Comparison of ENCODE assay signal across 17 cellular contexts in genomic region chr13:88736026-88736425, GRCh38.
A peak's percentile ranks its signal among the peaks of the same experiment; 100 is the strongest.
DNase-seq lines count a peak whose midpoint lies in the region; ATAC-seq, FAIRE-seq and TF ChIP-seq lines count a peak whose summit lies in the region.
"Had no signal": no experiment of that assay in that cellular context is flagged by ENCODE, and none has a peak within 500 bp of the region (broad histone marks: within the 10 kb centered on the region; RNA-seq: fewer than 3 reads in every experiment).

No MANE protein-coding gene starts in this region.

- no peaks in the 10 kb centered on the region for H3K9me3 ChIP-seq in OCI-LY3 (ENCODE audit: insufficient read depth, low read length)

- FAIRE-seq in bronchial epithelial cell (lab: Jason Lieb, UNC) = no peak
- FAIRE-seq: GM12891 had no signal

- H3K9ac ChIP-seq in OCI-LY3 (ENCODE audit: low read length) = no peak overlapping the region

- ATAC-seq in HG02798 (IDR thresholded peaks at IDR 0.05; ENCODE audit: poor library complexity, unreplicated experiment) = no peak
- ATAC-seq: HCT116 had no signal

- TF ChIP-seq CTCF in OCI-LY3 (IDR thresholded peaks at IDR 0.05; ENCODE audit: low read depth, low read length) (no peak), bronchial epithelial cell (IDR thresholded peaks at IDR 0.05; ENCODE audit: insufficient read depth, low read length, severe bottlenecking) (no peak)

- H3K4me1 ChIP-seq in OCI-LY3 (ENCODE audit: low read length) = no peaks in the 10 kb centered on the region

- no peak overlapping the region for H3K4me3 ChIP-seq in OCI-LY3 (ENCODE audit: low read length)
- no peak overlapping the region for H3K4me3 ChIP-seq in bronchial epithelial cell (ENCODE audit: low read depth, low read length)

- peak overlapping the region; percentile 49; the same call in 1 of the 2 replicates for H2AFZ ChIP-seq in OCI-LY3 (ENCODE audit: low read depth, low read length)

- no peaks in the 10 kb centered on the region for H4K20me1 ChIP-seq in OCI-LY3 (ENCODE audit: insufficient read depth, low read length)

- H3K27me3 ChIP-seq in OCI-LY3 (ENCODE audit: low read depth, low read length) (no peaks in the 10 kb centered on the region), bronchial epithelial cell (ENCODE audit: control insufficient read depth, insufficient read depth, low read length) (no peaks in the 10 kb centered on the region)

- H3K27ac ChIP-seq in OCI-LY3 (ENCODE audit: low read length) = no peak overlapping the region

- H3K4me2 ChIP-seq in OCI-LY3 (ENCODE audit: low read length) = no peak overlapping the region

- H3K79me2 ChIP-seq in OCI-LY3 (ENCODE audit: low read length) = no peaks in the 10 kb centered on the region

- DNase-seq in HCEC 1CT (peak; percentile 20), bronchial epithelial cell (ENCODE audit: low read depth) (peak; percentile 13), T-helper 9 cell (no peak)
- no peak for DNase-seq in stimulated activated CD4-positive, alpha-beta T cell treated with anti-CD3 and anti-CD28 coated beads, Interleukin-12 subunit alpha, Interleukin-12 subunit beta, amount 100 ng/mL, for 4 hours
- DNase-seq: C1 segment of cervical spinal cord; Calu3; CD4-positive, alpha-beta memory T cell; COR-L47; DMS153; EL; GF-D8; GOT3; H7 had no signal

- H3K36me3 ChIP-seq in OCI-LY3 (replicated peaks; ENCODE audit: low read depth, low read length) (no peaks in the 10 kb centered on the region), bronchial epithelial cell (ENCODE audit: control insufficient read depth, insufficient read depth, low read length) (no peaks in the 10 kb centered on the region)

Comparison
In these comparisons a context has a peak if more than half of its experiments do, and no peak if none do; other contexts are left out.
1. DNase-seq: peak in HCEC 1CT (single experiment) and bronchial epithelial cell (single experiment); none in stimulated activated CD4-positive, alpha-beta T cell treated with anti-CD3 and anti-CD28 coated beads, Interleukin-12 subunit alpha, Interleukin-12 subunit beta, amount 100 ng/mL, for 4 hours (single experiment) and T-helper 9 cell (single experiment).